ENCODE assay signal across 14 cellular contexts in the genomic region with DNA sequence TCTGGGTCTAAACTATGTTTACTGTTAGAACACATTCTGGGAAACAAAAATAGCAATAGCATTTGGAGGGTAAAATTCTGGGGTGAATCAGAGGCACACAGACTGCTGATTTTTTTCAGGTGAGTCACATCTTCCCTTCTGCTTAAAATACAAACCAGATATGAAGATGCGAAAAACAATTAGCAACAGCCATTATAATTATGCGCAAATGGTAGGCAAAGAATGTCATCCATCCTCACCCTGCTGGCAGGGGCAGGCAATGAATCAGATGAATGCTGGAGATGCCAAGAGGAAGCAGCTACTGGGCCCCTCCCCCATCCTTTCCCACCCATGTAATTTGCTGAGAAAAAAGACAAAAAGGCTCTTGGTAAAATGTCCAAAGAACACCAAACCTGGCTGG.
DNase-seq lines count a peak whose midpoint lies in the region.
"Had no signal": no experiment of that assay in that cellular context is flagged by ENCODE, and none has a peak within 500 bp of the region (broad histone marks: within the 10 kb centered on the region; RNA-seq: fewer than 3 reads in every experiment).

No MANE protein-coding gene starts in this region.

- DNase-seq in Daoy (ENCODE audit: low read depth) (peak; percentile 4), LHCN-M2 (ENCODE audit: low read depth) (peak; percentile 84), dedifferentiated amniotic fluid mesenchymal stem cell (ENCODE audit: extremely low spot score) (peak; percentile 32), myocyte (ENCODE audit: low read depth) (peak; percentile 43), NK-92 (lab: John Stamatoyannopoulos, UW; ENCODE audit: unreplicated experiment) (no peak), ACHN (no peak), NCI-H2227 (lab: John Stamatoyannopoulos, UW; ENCODE audit: unreplicated experiment) (no peak)
- DNase-seq in effector CD8-positive, alpha-beta T cell (lab: John Stamatoyannopoulos, UW), result no peak
- DNase-seq: activated CD4-positive, CD25-positive, alpha-beta regulatory T cell; caudate nucleus; Kasumi-1; left lung; NCI-H2171; Right ventricle myocardium superior had no signal

- in situ Hi-C loops in ACHN (cut with HindIII; ENCODE audit: low pct_ligation_motif_present, low pct_unique_long_range_greater_than_20kb, low sequenced_read_pairs), result no loop called here

Comparison
In these comparisons a context has a peak if more than half of its experiments do, and no peak if none do; other contexts are left out.
1. DNase-seq: peak in Daoy (single experiment), LHCN-M2 (single experiment), dedifferentiated amniotic fluid mesenchymal stem cell (single experiment) and myocyte (single experiment); none in NK-92 (single experiment), ACHN (single experiment), NCI-H2227 (single experiment) and effector CD8-positive, alpha-beta T cell (single experiment).